Comparison of ENCODE assay signal across 1 cellular context in the genomic region with DNA sequence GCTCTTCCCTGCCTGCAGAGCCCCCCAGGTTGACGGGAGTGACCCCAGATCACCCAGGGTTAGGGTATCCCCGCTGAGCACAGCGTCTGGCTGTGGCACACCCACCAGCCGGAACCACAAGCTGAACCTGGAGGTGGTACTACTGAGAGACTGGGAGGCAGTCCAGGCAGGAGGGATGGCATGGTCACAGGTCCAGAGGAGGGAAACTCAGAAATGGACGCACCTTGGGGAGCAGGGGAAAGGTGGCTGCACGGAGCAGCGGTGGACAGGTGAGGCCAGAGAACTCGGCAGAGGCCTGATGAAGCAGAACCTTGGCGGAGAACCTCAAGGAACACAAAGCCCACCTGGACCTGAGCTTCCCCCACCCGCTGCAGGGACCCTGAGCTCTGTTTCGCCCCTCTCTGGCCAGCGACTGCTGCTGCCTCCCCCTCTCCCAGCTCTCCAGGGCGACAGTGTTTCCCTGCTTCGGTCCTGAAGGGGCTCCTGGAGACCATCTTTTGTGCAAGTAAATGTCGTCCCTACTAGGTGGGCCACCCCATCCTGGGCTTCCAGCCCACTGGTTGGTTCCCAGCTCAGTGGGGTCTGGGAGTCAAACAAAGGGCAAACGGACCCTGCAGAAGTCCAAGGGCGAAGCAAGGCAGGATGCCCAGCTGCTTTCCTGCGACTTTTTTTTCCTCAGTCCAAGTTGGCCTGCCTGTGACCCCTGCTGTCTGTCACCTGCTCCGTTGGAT.
TF ChIP-seq lines count a peak whose summit lies in the region.

No MANE protein-coding gene starts in this region.

TF ChIP-seq in SK-N-SH treated with all-trans-retinoic acid at 6 μM for 48 hours, 23 proteins besides CTCF, POLR2A, EP300 and RAD21 (continued from another document):
- TF ChIP-seq, protein P1, sequence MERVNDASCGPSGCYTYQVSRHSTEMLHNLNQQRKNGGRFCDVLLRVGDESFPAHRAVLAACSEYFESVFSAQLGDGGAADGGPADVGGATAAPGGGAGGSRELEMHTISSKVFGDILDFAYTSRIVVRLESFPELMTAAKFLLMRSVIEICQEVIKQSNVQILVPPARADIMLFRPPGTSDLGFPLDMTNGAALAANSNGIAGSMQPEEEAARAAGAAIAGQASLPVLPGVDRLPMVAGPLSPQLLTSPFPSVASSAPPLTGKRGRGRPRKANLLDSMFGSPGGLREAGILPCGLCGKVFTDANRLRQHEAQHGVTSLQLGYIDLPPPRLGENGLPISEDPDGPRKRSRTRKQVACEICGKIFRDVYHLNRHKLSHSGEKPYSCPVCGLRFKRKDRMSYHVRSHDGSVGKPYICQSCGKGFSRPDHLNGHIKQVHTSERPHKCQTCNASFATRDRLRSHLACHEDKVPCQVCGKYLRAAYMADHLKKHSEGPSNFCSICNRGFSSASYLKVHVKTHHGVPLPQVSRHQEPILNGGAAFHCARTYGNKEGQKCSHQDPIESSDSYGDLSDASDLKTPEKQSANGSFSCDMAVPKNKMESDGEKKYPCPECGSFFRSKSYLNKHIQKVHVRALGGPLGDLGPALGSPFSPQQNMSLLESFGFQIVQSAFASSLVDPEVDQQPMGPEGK (CRISPR knock-in tag; IDR thresholded peaks at IDR 0.05; ENCODE audit: borderline replicate concordance), result no peak
- TF ChIP-seq TOX (CRISPR knock-in tag; IDR thresholded peaks at IDR 0.05; ENCODE audit: borderline replicate concordance) (no peak), ISL1 (CRISPR knock-in tag; IDR thresholded peaks at IDR 0.05) (no peak), ZNF8 (CRISPR knock-in tag; IDR thresholded peaks at IDR 0.05) (no peak), CSDC2 (CRISPR knock-in tag; IDR thresholded peaks at IDR 0.05) (no peak), ZNF565 (CRISPR knock-in tag; conservative IDR thresholded peaks at IDR 0.05; ENCODE audit: low read depth) (no peak), ARNTL (CRISPR knock-in tag; IDR thresholded peaks at IDR 0.05; ENCODE audit: borderline replicate concordance, low read depth) (no peak), BACH2 (CRISPR knock-in tag; IDR thresholded peaks at IDR 0.05; ENCODE audit: borderline replicate concordance) (no peak), ZNF70 (CRISPR knock-in tag; IDR thresholded peaks at IDR 0.05) (no peak)
- TF ChIP-seq, protein P2, sequence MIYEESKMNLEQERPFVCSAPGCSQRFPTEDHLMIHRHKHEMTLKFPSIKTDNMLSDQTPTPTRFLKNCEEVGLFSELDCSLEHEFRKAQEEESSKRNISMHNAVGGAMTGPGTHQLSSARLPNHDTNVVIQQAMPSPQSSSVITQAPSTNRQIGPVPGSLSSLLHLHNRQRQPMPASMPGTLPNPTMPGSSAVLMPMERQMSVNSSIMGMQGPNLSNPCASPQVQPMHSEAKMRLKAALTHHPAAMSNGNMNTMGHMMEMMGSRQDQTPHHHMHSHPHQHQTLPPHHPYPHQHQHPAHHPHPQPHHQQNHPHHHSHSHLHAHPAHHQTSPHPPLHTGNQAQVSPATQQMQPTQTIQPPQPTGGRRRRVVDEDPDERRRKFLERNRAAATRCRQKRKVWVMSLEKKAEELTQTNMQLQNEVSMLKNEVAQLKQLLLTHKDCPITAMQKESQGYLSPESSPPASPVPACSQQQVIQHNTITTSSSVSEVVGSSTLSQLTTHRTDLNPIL (CRISPR knock-in tag; IDR thresholded peaks at IDR 0.05; ENCODE audit: low read depth), result no peak
